ENCODE assay signal across 33 cellular contexts in the genomic region with DNA sequence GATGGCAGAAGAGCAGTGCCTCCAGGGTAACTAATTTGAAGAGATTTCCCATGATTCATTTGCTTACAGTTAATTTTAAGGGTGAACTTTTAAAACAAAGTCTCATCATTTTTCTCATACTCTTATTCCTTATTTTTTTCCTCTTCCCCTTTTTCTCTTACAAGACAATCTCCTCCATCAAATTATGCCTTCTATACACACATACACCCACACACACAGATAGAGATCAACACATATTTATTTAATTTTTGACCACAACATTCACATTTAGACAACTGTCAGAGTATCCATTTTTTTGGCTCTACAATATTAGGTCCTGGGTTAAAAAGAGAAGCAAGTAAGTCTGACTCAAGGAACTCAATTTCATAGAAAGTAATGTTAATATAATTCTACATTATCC.
"Had no signal": no experiment of that assay in that cellular context is flagged by ENCODE, and none has a peak within 500 bp of the region (broad histone marks: within the 10 kb centered on the region; RNA-seq: fewer than 3 reads in every experiment).

No MANE protein-coding gene starts in this region.

- ATAC-seq: activated CD8-positive, alpha-beta memory T cell treated with anti-CD3 and anti-CD28 coated beads, Interleukin-2, amount 10 ng/mL, durations not matched to agents 7 days and 5 days; Right ventricle myocardium inferior had no signal

- H3K4me2 ChIP-seq: PC-9 had no signal

- H3K27me3 ChIP-seq: brain microvascular endothelial cell, colonic mucosa, MG63 had no signal

- H3K9me3 ChIP-seq: colonic mucosa, MG63 had no signal

- H3K4me1 ChIP-seq: colonic mucosa had no signal

- H2AFZ ChIP-seq: PC-9 had no signal

- H3K4me3 ChIP-seq: colonic mucosa, MG63, PC-9 had no signal

- H3K27ac ChIP-seq: brain microvascular endothelial cell, colonic mucosa, PC-9, RWPE1, VCaP had no signal

- FAIRE-seq: RCC 7860 had no signal

- H3K36me3 ChIP-seq: brain microvascular endothelial cell, colonic mucosa had no signal

- DNase-seq: activated B cell treated with CpG ODN at 0.5 μM for 24 hours; activated CD4-positive, alpha-beta memory T cell treated with anti-CD3 and anti-CD28 coated beads, Interleukin-2, amount 10 ng/mL, durations not matched to agents 7 days and 5 days; activated CD4-positive, alpha-beta T cell treated with anti-CD3 and anti-CD28 coated beads for 48 hours; activated CD4-positive, CD25-positive, alpha-beta regulatory T cell treated with anti-CD3 and anti-CD28 coated beads, Interleukin-2, amount 50 U/mL, for 72 hours; activated CD8-positive, alpha-beta memory T cell treated with anti-CD3 and anti-CD28 coated beads for 24 hours; activated CD8-positive, alpha-beta memory T cell treated with anti-CD3 and anti-CD28 coated beads, Interleukin-2, amount 10 ng/mL, durations not matched to agents 7 days and 5 days; activated CD8-positive, alpha-beta memory T cell treated with anti-CD3 and anti-CD28 coated beads, Interleukin-2, amount 50 U/mL, for 48 hours; activated naive CD4-positive, alpha-beta T cell treated with anti-CD3 and anti-CD28 coated beads, Interleukin-2, amount 50 U/mL, for 16 hours; activated naive CD8-positive, alpha-beta T cell treated with anti-CD3 and anti-CD28 coated beads for 36 hours; amniotic stem cell; aorta; brain microvascular endothelial cell; central memory CD4-positive, alpha-beta T cell; colonic mucosa; Kasumi-1; KG1; MG63; NCI-H1048; NCI-H1105 treated with DMSO at 0.1 percent for 48 hours; NCI-H1436; NCI-H1694; NCI-H1930; NCI-H2081 treated with DMSO at 0.1 percent for 48 hours; NCI-H345; NCI-H526; NCI-H748 treated with DMSO at 0.1 percent for 48 hours; NK-92 treated with Interleukin-12 subunit alpha and Interleukin-12 subunit beta, amount 100 ng/mL, for 24 hours; PC-9; T1000 had no signal
